1 cellular context compared by ENCODE assay signal in genomic region chr16:89269805-89270665, GRCh38.
TF ChIP-seq lines count a peak whose summit lies in the region.

No MANE protein-coding gene starts in this region.

TF ChIP-seq in IMR-90, 13 proteins besides CTCF, POLR2A, EP300 and RAD21 (continued from another document):
- TF ChIP-seq SMC3 (IDR thresholded peaks at IDR 0.05; ENCODE audit: low read depth, low read length) (no peak), CEBPB (IDR thresholded peaks at IDR 0.05; ENCODE audit: low read depth, low read length) (no peak), ELK1 (IDR thresholded peaks at IDR 0.05; ENCODE audit: borderline replicate concordance, low read depth, low read length) (no peak), RCOR1 (IDR thresholded peaks at IDR 0.05; ENCODE audit: insufficient replicate concordance, low read length) (no peak), CHD1 (IDR thresholded peaks at IDR 0.05; ENCODE audit: low read depth, low read length) (no peak), BHLHE40 (IDR thresholded peaks at IDR 0.05; ENCODE audit: low read depth, low read length) (no peak)
